8 cellular contexts compared by ENCODE assay signal in the genomic region with DNA sequence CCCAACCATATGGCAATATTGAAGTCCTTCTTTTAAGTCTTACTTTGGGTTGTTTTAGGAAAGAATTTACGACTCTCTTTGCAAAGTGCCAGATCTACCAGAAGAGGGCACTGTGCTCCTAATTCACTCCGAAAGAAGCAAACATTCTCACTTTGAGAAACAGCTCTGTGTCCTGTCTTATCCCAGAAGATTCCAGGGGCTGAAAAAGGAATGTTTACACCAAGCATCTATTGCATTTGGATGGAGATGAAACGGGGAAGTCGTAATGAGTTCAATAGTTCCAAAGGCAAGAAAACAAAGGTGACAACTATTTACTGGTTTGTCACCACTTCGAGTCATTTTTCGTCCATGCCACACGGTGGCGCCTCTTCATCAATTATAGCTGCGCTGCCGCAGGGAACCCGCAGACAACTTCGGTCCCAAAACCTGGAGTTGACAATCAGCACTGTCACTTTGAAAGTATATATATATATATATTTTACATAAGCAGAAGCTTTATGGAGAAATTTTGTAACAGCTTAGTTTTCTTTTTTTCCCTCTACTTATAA.
DNase-seq lines count a peak whose midpoint lies in the region; ATAC-seq and TF ChIP-seq lines count a peak whose summit lies in the region.

No MANE protein-coding gene starts in this region.

- H3K4me3 ChIP-seq in HL-60 (replicated peaks; ENCODE audit: insufficient read depth, low read length) (no peak overlapping the region; the same call in 1 of the 2 replicates), mononuclear cell (ENCODE audit: low read length) (peak overlapping the region; percentile 19)

- no peaks in the 10 kb centered on the region for H3K9me3 ChIP-seq in mononuclear cell (ENCODE audit: low read depth, low read length)

- ATAC-seq in GM19467 (IDR thresholded peaks at IDR 0.05; ENCODE audit: unreplicated experiment) = peak; percentile 85

- H3K4me1 ChIP-seq in mononuclear cell (ENCODE audit: insufficient read depth, low read length) = no peaks in the 10 kb centered on the region

- peak; percentile 35 for DNase-seq in COLO829 (ENCODE audit: low spot score)
- DNase-seq in HL-60 (ENCODE audit: low read depth in 1 of 2, low spot score in 1 of 2) = peak; percentile 31 to 66
- DNase-seq in NOMO-1 (lab: John Stamatoyannopoulos, UW; ENCODE audit: unreplicated experiment in 2 of 2) = peak; percentile 29 to 83
- DNase-seq in activated CD8-positive, alpha-beta memory T cell treated with anti-CD3 and anti-CD28 coated beads, Interleukin-2, amount 50 U/mL, for 24 hours (ENCODE audit: extremely low read depth) = peak; percentile 34
- DNase-seq in epidermal melanocyte (ENCODE audit: insufficient read length, low spot score) = peak; percentile 35
- DNase-seq in stimulated activated CD8-positive, alpha-beta memory T cell treated with anti-CD3 and anti-CD28 coated beads, Interleukin-2, amount 100 ng/mL, for 1 hour (ENCODE audit: low read depth in 2 of 2) = peak; percentile 24 to 41

- H3K27ac ChIP-seq in HL-60 (replicated peaks) = no peak overlapping the region

- no peaks in the 10 kb centered on the region for H3K27me3 ChIP-seq in HL-60 (ENCODE audit: insufficient read depth, poor library complexity, severe bottlenecking)
- no peaks in the 10 kb centered on the region for H3K27me3 ChIP-seq in mononuclear cell (ENCODE audit: insufficient read depth, low read length)

- peak; percentile 48 for TF ChIP-seq CTCF in HL-60 (IDR thresholded peaks at IDR 0.05; ENCODE audit: insufficient read depth, low read length)
